ENCODE assay signal across 8 cellular contexts in the genomic region with DNA sequence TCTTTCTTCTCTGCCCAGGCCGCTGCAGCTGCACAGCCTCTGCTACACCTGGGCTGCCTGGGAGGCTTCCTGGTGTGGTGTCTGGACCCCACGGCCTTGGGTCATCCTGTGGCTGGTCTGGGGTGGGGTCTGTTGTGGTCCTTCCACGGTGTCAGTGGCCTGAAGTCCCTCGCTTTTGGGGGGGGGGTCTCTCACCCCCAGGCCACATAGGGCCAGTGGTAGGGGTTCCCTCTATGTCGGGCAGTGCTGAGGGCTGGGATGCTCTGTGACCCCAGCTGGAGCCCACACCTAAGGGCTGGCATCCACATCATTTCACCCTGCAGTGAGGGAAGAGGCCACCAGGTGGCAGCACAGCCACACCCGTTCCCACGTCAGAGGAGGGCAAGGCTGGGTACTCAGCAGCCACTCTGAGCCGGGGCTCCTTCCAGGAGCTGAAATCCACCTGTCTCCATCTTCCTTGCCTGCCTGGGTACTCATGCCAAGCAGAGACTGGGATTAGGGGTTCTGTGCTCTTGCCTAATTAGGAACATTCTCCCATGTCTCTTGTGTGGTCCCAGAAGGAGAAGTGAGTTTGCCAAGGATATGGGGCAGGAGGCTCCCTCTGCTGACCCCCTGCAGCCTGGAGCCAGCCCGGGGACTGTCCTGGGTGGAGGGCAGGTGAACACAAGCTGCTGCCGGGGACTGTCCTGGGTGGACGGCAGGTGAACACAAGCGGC. TPM values are rescaled to one million over a fixed set of nuclear protein-coding genes. Genes with fewer than 3 reads are reported as not detected.
DNase-seq lines count a peak whose midpoint lies in the region; ATAC-seq and TF ChIP-seq lines count a peak whose summit lies in the region.

No MANE protein-coding gene starts in this region.

- CTCF ChIA-PET in SK-N-SH (lab: Yijun Ruan, JAX), result interaction anchor here (0.5 to 45.1 kb wide), 80 partner anchors 8 to 623 kb away, joined by 3 to 1305 read pairs (median 6); a partner anchor contains a TSS

- peak; percentile 97 for TF ChIP-seq CTCF in SK-N-SH (IDR thresholded peaks at IDR 0.05)
- TF ChIP-seq CTCF in vagina (IDR thresholded peaks at IDR 0.05), result peak; percentile 76 to 93 (median 84)

- H3K9ac ChIP-seq in SK-N-SH, result no peak overlapping the region

- POLR2A ChIA-PET in SK-N-SH (lab: Yijun Ruan, JAX), result interaction anchor here (1.6 to 2.3 kb wide), 2 partner anchors 28 to 306 kb away, joined by 3 to 10 read pairs; no protein-coding TSS in a partner anchor

- WGBS in SK-N-SH (ENCODE audit: low lambda C conversion rate), result 35% methylated on average over 8 of the region's 12 CpGs

- no peaks in the 10 kb centered on the region for H3K9me2 ChIP-seq in SK-N-SH

- intact Hi-C loops in head of caudate nucleus (cut with DNase I), result no loop called here
- intact Hi-C loops in posterior vena cava (cut with DNase I), result loop anchor here (2.0 to 10.0 kb wide), 4 partner anchors 73 to 617 kb away; no protein-coding TSS in a partner anchor
- intact Hi-C loops in vagina (cut with DNase I), result loop anchor here (2.0 kb wide), 1 partner anchor 305 kb away; no protein-coding TSS in a partner anchor

- H3K36me3 Mint-ChIP-seq in activated naive CD4-positive, alpha-beta T cell treated with anti-CD3 and anti-CD28 coated beads, Interleukin-2, amount 50 U/mL, for 72 hours, result no peaks in the 10 kb centered on the region

- H3F3A ChIP-seq in SK-N-SH (replicated peaks; ENCODE audit: insufficient read depth), result peaks cover 3% of the 10 kb centered on the region

- no peaks in the 10 kb centered on the region for H3K27me3 ChIP-seq in SK-N-SH (ENCODE audit: insufficient read depth)
- H3K27me3 ChIP-seq in vagina, result no peaks in the 10 kb centered on the region

- H3K27ac ChIP-seq in SK-N-SH (ENCODE audit: low read depth in 2 of 2, low read length in 1 of 2) (no peak overlapping the region), vagina (no peak overlapping the region)

- H3K9me3 ChIP-seq in SK-N-SH (no peaks in the 10 kb centered on the region), vagina (no peaks in the 10 kb centered on the region)

- peak; percentile 73 for DNase-seq in ELR (ENCODE audit: low read depth)
- peak; percentile 45 for DNase-seq in LoVo (ENCODE audit: low spot score)
- peak; percentile 97 for DNase-seq in SK-N-SH
- peak; percentile 75 to 85 for DNase-seq in activated naive CD4-positive, alpha-beta T cell treated with anti-CD3 and anti-CD28 coated beads, Interleukin-2, amount 50 U/mL, for 72 hours (ENCODE audit: low spot score in 2 of 2)
- peak; percentile 60 to 92 (median 83) for DNase-seq in head of caudate nucleus
- DNase-seq in posterior vena cava (ENCODE audit: low spot score), result peak; percentile 91
- DNase-seq in vagina (ENCODE audit: extremely low spot score in 2 of 2), result no peak

- peaks cover 28% of the 10 kb centered on the region for H4K20me1 ChIP-seq in SK-N-SH (ENCODE audit: insufficient read depth)

- H3K9me3 Mint-ChIP-seq in activated naive CD4-positive, alpha-beta T cell treated with anti-CD3 and anti-CD28 coated beads, Interleukin-2, amount 50 U/mL, for 72 hours, result no peaks in the 10 kb centered on the region

- no peak for TF ChIP-seq EP300 in SK-N-SH (IDR thresholded peaks at IDR 0.05; ENCODE audit: borderline replicate concordance in 1 of 2, low read depth in 1 of 2, low read length in 1 of 2)

- no peak overlapping the region for H3K4me2 ChIP-seq in SK-N-SH

- no peak overlapping the region for H3K27ac Mint-ChIP-seq in activated naive CD4-positive, alpha-beta T cell treated with anti-CD3 and anti-CD28 coated beads, Interleukin-2, amount 50 U/mL, for 72 hours

- ATAC-seq in activated naive CD4-positive, alpha-beta T cell treated with anti-CD3 and anti-CD28 coated beads, Interleukin-2, amount 50 U/mL, for 72 hours, result peak; percentile 79 to 84
- no peak for ATAC-seq in HG03378 (IDR thresholded peaks at IDR 0.05; ENCODE audit: unreplicated experiment)

- TF ChIP-seq RAD21 in SK-N-SH (IDR thresholded peaks at IDR 0.05; ENCODE audit: low read length), result peak; percentile 96

- H3K4me3 ChIP-seq in SK-N-SH (ENCODE audit: low read depth in 2 of 2, low read length in 1 of 2) (no peak overlapping the region; a peak in 1 of 4 replicates), vagina (no peak overlapping the region)

- H3K4me1 ChIP-seq in SK-N-SH (ENCODE audit: control insufficient read depth in 1 of 2, insufficient read depth in 2 of 2, low read depth in 1 of 2, low read length in 1 of 2) (peaks cover 0 to 9% of the 10 kb centered on the region in 2 experiments; a peak in 1 of 4 replicates), vagina (peaks cover 14% of the 10 kb centered on the region)

- H3K36me3 ChIP-seq in SK-N-SH (replicated peaks in 1 of 2; ENCODE audit: control insufficient read depth in 1 of 2, insufficient read depth in 2 of 2, low read length in 1 of 2) (peaks cover 7 to 39% of the 10 kb centered on the region in 2 experiments), vagina (peaks cover 0 to 28% of the 10 kb centered on the region in 2 donors)

- H3K79me2 ChIP-seq in SK-N-SH (ENCODE audit: insufficient read depth), result no peaks in the 10 kb centered on the region

- no peak overlapping the region for H2AFZ ChIP-seq in SK-N-SH (ENCODE audit: low read depth)

- no peak for TF ChIP-seq POLR2A in vagina (IDR thresholded peaks at IDR 0.05)

TF ChIP-seq in SK-N-SH, 30 proteins besides CTCF, POLR2A, EP300 and RAD21:
- peak; percentile 47; the same call in 1 of the 2 replicates for TF ChIP-seq RCOR1 (IDR thresholded peaks at IDR 0.05; ENCODE audit: low read length)
- TF ChIP-seq FOSL2 (IDR thresholded peaks at IDR 0.05; ENCODE audit: borderline replicate concordance, low read depth), result no peak
- no peak for TF ChIP-seq EZH2phosphoT487 (IDR thresholded peaks at IDR 0.05; ENCODE audit: borderline replicate concordance, low read depth)
- no peak for TF ChIP-seq POLR2AphosphoS5 (IDR thresholded peaks at IDR 0.05; ENCODE audit: low read depth, low read length)
- peak; percentile 98 for TF ChIP-seq SMC3 (IDR thresholded peaks at IDR 0.05; ENCODE audit: low read depth, low read length)
- no peak for TF ChIP-seq SIN3A (IDR thresholded peaks at IDR 0.05; ENCODE audit: borderline replicate concordance, low read depth, low read length)
- peak; percentile 27 for TF ChIP-seq CHD2 (IDR thresholded peaks at IDR 0.05; ENCODE audit: low read length, partially characterized antibody)
- no peak for TF ChIP-seq GATA2 (CRISPR knock-in tag; IDR thresholded peaks at IDR 0.05)
- no peak for TF ChIP-seq TAF1 (IDR thresholded peaks at IDR 0.05; ENCODE audit: borderline replicate concordance, low read depth, low read length)
- TF ChIP-seq MEF2A (IDR thresholded peaks at IDR 0.05; ENCODE audit: borderline replicate concordance, low read depth), result no peak
- no peak for TF ChIP-seq RXRA (IDR thresholded peaks at IDR 0.05; ENCODE audit: borderline replicate concordance, low read depth)
- no peak; the same call in 1 of the 2 replicates for TF ChIP-seq MXI1 (IDR thresholded peaks at IDR 0.05; ENCODE audit: low read depth, low read length)
- TF ChIP-seq, protein P1, sequence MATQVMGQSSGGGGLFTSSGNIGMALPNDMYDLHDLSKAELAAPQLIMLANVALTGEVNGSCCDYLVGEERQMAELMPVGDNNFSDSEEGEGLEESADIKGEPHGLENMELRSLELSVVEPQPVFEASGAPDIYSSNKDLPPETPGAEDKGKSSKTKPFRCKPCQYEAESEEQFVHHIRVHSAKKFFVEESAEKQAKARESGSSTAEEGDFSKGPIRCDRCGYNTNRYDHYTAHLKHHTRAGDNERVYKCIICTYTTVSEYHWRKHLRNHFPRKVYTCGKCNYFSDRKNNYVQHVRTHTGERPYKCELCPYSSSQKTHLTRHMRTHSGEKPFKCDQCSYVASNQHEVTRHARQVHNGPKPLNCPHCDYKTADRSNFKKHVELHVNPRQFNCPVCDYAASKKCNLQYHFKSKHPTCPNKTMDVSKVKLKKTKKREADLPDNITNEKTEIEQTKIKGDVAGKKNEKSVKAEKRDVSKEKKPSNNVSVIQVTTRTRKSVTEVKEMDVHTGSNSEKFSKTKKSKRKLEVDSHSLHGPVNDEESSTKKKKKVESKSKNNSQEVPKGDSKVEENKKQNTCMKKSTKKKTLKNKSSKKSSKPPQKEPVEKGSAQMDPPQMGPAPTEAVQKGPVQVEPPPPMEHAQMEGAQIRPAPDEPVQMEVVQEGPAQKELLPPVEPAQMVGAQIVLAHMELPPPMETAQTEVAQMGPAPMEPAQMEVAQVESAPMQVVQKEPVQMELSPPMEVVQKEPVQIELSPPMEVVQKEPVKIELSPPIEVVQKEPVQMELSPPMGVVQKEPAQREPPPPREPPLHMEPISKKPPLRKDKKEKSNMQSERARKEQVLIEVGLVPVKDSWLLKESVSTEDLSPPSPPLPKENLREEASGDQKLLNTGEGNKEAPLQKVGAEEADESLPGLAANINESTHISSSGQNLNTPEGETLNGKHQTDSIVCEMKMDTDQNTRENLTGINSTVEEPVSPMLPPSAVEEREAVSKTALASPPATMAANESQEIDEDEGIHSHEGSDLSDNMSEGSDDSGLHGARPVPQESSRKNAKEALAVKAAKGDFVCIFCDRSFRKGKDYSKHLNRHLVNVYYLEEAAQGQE (IDR thresholded peaks at IDR 0.05; ENCODE audit: low read depth, low read length), result no peak
- TF ChIP-seq, protein P2, sequence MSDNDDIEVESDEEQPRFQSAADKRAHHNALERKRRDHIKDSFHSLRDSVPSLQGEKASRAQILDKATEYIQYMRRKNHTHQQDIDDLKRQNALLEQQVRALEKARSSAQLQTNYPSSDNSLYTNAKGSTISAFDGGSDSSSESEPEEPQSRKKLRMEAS (IDR thresholded peaks at IDR 0.05; ENCODE audit: low read depth), result no peak

RNA-seq across cellular contexts. Expression of a gene that starts 13.0 kb away (rescaled TPM):
- polyA plus RNA-seq in SK-N-SH (2012; rRNA removed), result 30.1 and 30.4 TPM in 2 replicates
- polyA plus RNA-seq in SK-N-SH (2012; cell fraction: cytosol; rRNA removed), result 4.5 and 7.0 TPM in 2 replicates
- 252 and 275 TPM in 2 replicates for polyA plus RNA-seq in SK-N-SH (2012; cell fraction: nucleus; rRNA removed)
- 10 to 100 TPM; 31.5 to 40.5 TPM for total RNA-seq in activated naive CD4-positive, alpha-beta T cell treated with anti-CD3 and anti-CD28 coated beads, Interleukin-2, amount 50 U/mL, for 72 hours
- total RNA-seq in posterior vena cava, result 10 to 100 TPM; 18.2 to 29.7 TPM
- 13.8 TPM for total RNA-seq in vagina

Comparison
In these comparisons a context has a peak if more than half of its experiments do, and no peak if none do; other contexts are left out.
1. DNase-seq: peak in ELR (single experiment), LoVo (single experiment), SK-N-SH (single experiment), activated naive CD4-positive, alpha-beta T cell treated with anti-CD3 and anti-CD28 coated beads, Interleukin-2, amount 50 U/mL, for 72 hours (2 of 2), head of caudate nucleus (42 of 42) and posterior vena cava (single experiment); none in vagina (0 of 2).